Comparison of ENCODE assay signal across 27 cellular contexts in the genomic region with DNA sequence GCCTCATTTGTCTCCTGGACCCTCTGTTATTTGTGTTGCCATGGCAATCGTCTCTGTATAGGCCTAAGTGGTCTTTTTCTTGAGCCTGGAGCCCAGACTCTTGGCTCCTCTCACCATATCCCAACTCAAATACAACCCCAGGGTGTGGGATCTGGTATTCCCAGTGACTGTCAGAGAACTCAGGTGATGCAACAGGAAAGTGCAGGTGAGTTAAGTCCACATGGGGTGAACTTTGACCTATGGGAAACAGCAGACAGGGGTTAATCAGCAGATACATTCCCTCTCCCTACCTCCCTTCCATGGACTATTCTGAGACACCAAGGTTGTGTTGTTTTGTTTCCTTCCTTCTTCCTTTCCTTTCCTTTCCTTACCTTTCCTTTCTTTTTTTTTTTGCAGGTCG.
DNase-seq lines count a peak whose midpoint lies in the region; ATAC-seq, FAIRE-seq and TF ChIP-seq lines count a peak whose summit lies in the region.
"Had no signal": no experiment of that assay in that cellular context is flagged by ENCODE, and none has a peak within 500 bp of the region (broad histone marks: within the 10 kb centered on the region; RNA-seq: fewer than 3 reads in every experiment).

No MANE protein-coding gene starts in this region.

- 5% methylated on average over 2 of the region's 2 CpGs for WGBS in HepG2 (ENCODE audit: low lambda C conversion rate)
- 26 to 52% (median 34%) methylated on average over 2 of the region's 2 CpGs for WGBS in small intestine, 3 donors

- POLR2A ChIA-PET in WTC11 (lab: Charles Lee): no interaction called here
- POLR2A ChIA-PET in HepG2 (lab: Yijun Ruan, JAX): no interaction called here

- FAIRE-seq in HepG2 (lab: Jason Lieb, UNC): peak; percentile 82
- no peak for FAIRE-seq in small intestine (lab: Jason Lieb, UNC)
- FAIRE-seq: GM12878 had no signal

- H3K27me3 Mint-ChIP-seq in WTC11 (ENCODE audit: low read depth): no peaks in the 10 kb centered on the region

- H3K4me1 ChIP-seq in HepG2 (ENCODE audit: insufficient read depth, low read length): peaks cover 64% of the 10 kb centered on the region
- no peaks in the 10 kb centered on the region for H3K4me1 ChIP-seq in small intestine (ENCODE audit: control insufficient read depth in 2 of 2, insufficient read depth in 1 of 2, low read depth in 1 of 2, low read length in 1 of 2)
- H3K4me1 ChIP-seq: SJSA1 had no signal

- H3K9ac ChIP-seq in HepG2 (ENCODE audit: insufficient read depth, low read depth, low read length): no peak overlapping the region

- CTCF ChIA-PET in WTC11 (lab: Charles Lee) (no interaction called here), HepG2 (lab: Yijun Ruan, JAX; ENCODE audit: low intra/inter-chr PET ratio, low total read pairs) (no interaction called here)

- no peaks in the 10 kb centered on the region for H3K79me2 ChIP-seq in HepG2 (ENCODE audit: insufficient read depth, low read length)

- no peak for TF ChIP-seq RAD21 in HepG2 (CRISPR knock-in tag; IDR thresholded peaks at IDR 0.05)

- no peaks in the 10 kb centered on the region for H3K9me3 Mint-ChIP-seq in WTC11

- in situ Hi-C loops in HepG2 (cut with HindIII; ENCODE audit: extremely low pct_ligation_motif_present, low pct_unique_long_range_greater_than_20kb): no loop called here

- intact Hi-C loops in HepG2 (cut with micrococcal nuclease; ENCODE audit: unreplicated experiment): no loop called here

- H3K36me3 Mint-ChIP-seq in WTC11: no peaks in the 10 kb centered on the region
- H3K36me3 Mint-ChIP-seq: CD8-positive, alpha-beta memory T cell had no signal

- H3K9me3 ChIP-seq in HepG2 (ENCODE audit: low read length) (no peaks in the 10 kb centered on the region), small intestine (ENCODE audit: control insufficient read depth, low read depth) (no peaks in the 10 kb centered on the region)
- H3K9me3 ChIP-seq: MG63, SJSA1 had no signal

- no peaks in the 10 kb centered on the region for H3K4me1 Mint-ChIP-seq in WTC11

- peak overlapping the region; percentile 58 for H3K4me2 ChIP-seq in HepG2 (ENCODE audit: low read depth, low read length)

- no peak for TF ChIP-seq POLR2A in HepG2 (IDR thresholded peaks at IDR 0.05; ENCODE audit: insufficient read depth in 1 of 2, low read depth in 2 of 2, low read length in 2 of 2)

- no peak overlapping the region for H3K27ac Mint-ChIP-seq in WTC11
- H3K27ac Mint-ChIP-seq: CD8-positive, alpha-beta memory T cell had no signal

- no peak overlapping the region for H3K4me3 Mint-ChIP-seq in WTC11
- H3K4me3 Mint-ChIP-seq: CD8-positive, alpha-beta memory T cell had no signal

- TF ChIP-seq EP300 in HepG2 (IDR thresholded peaks at IDR 0.05; ENCODE audit: low read depth in 2 of 2, low read length in 2 of 2) (peak in 1 of 2 experiments; percentile 83; a peak in 2 of 4 replicates), HepG2 (CRISPR knock-in tag; IDR thresholded peaks at IDR 0.05; ENCODE audit: borderline replicate concordance) (peak; percentile 62; the same call in 1 of the 2 replicates)

- H3K27me3 ChIP-seq in HepG2 (ENCODE audit: control insufficient read depth in 1 of 2, insufficient read depth in 2 of 2, low read length in 2 of 2) (no peaks in the 10 kb centered on the region), small intestine (ENCODE audit: control insufficient read depth in 2 of 2, insufficient read depth in 2 of 2, low read length in 2 of 2) (no peaks in the 10 kb centered on the region)
- H3K27me3 ChIP-seq: MG63, SJSA1 had no signal

- ATAC-seq in WTC11 (no peak), HepG2 (peak; percentile 61), GM18909 (IDR thresholded peaks at IDR 0.05; ENCODE audit: poor library complexity, unreplicated experiment) (no peak), HG02840 (IDR thresholded peaks at IDR 0.05; ENCODE audit: low FRiP score, unreplicated experiment) (no peak), HG03571 (IDR thresholded peaks at IDR 0.05; ENCODE audit: unreplicated experiment) (no peak)
- ATAC-seq: GM12878, HCT116 had no signal

- BruUV-seq in HepG2 (replicated peaks; lab: Mats Ljungman, UMichigan): no TSS peak

- TF ChIP-seq CTCF in WTC11 (IDR thresholded peaks at IDR 0.05) (no peak), HepG2 (CRISPR knock-in tag; IDR thresholded peaks at IDR 0.05) (no peak)

- H3K36me3 ChIP-seq in HepG2 (replicated peaks in 1 of 2; ENCODE audit: control insufficient read depth in 1 of 2, insufficient read depth in 2 of 2, low read length in 2 of 2) (no peaks in the 10 kb centered on the region), small intestine (ENCODE audit: control insufficient read depth in 2 of 2, insufficient read depth in 2 of 2, low read length in 2 of 2) (no peaks in the 10 kb centered on the region)
- H3K36me3 ChIP-seq: MG63, SJSA1 had no signal

- DNase-seq in HuH-7 (ENCODE audit: low spot score): peak; percentile 15
- no peak for DNase-seq in WTC11 (ENCODE audit: low spot score)
- DNase-seq in HepG2 (ENCODE audit: low spot score): peak; percentile 73
- DNase-seq in small intestine: peak; percentile 78
- DNase-seq: Calu3; CD8-positive, alpha-beta memory T cell; DMS153; GDM1; IMR-90; KG1; MG63; NCI-H1105 treated with DMSO at 0.1 percent for 48 hours; NCI-H146; NCI-H1930; NCI-H2107; NCI-H226; NCI-H510A; NCI-H69; Right ventricle myocardium superior; RPMI8226 had no signal

- no peak overlapping the region for H2AFZ ChIP-seq in HepG2 (ENCODE audit: low read length)

- H4K20me1 ChIP-seq in HepG2 (ENCODE audit: insufficient read depth, low read length): no peaks in the 10 kb centered on the region

- H3K27ac ChIP-seq in HepG2 (ENCODE audit: extremely low read length, insufficient read depth, low read length) (peak overlapping the region; percentile 50), small intestine (ENCODE audit: low read depth in 1 of 2, low read length in 1 of 2) (no peak overlapping the region)
- H3K27ac ChIP-seq: C4-2B, SJSA1 had no signal

- no peak overlapping the region for H3K4me3 ChIP-seq in HepG2 (replicated peaks in 1 of 3; ENCODE audit: insufficient read depth in 1 of 3, low read depth in 2 of 3, low read length in 3 of 3)
- no peak overlapping the region for H3K4me3 ChIP-seq in small intestine (ENCODE audit: low read depth in 1 of 2, low read length in 2 of 2)
- H3K4me3 ChIP-seq: GM12878, MG63, SJSA1 had no signal

TF ChIP-seq in WTC11, 78 proteins besides CTCF, POLR2A, EP300 and RAD21:
- TF ChIP-seq GABPB1 (CRISPR knock-in tag; IDR thresholded peaks at IDR 0.05): peak; percentile 94
- no peak for TF ChIP-seq IRF2 (CRISPR knock-in tag; IDR thresholded peaks at IDR 0.05; ENCODE audit: borderline replicate concordance, low read depth)

TF ChIP-seq in HepG2, 621 proteins besides CTCF, POLR2A, EP300 and RAD21 (continues in another document):
- TF ChIP-seq ZNF496 (CRISPR knock-in tag; IDR thresholded peaks at IDR 0.05; ENCODE audit: insufficient replicate concordance) (no peak), MYC (CRISPR knock-in tag; IDR thresholded peaks at IDR 0.05; ENCODE audit: borderline replicate concordance) (no peak), ZNF292 (CRISPR knock-in tag; IDR thresholded peaks at IDR 0.05; ENCODE audit: borderline replicate concordance, low read depth) (peak; percentile 78; the same call in 1 of the 2 replicates), CEBPG (CRISPR knock-in tag; IDR thresholded peaks at IDR 0.05) (peak; percentile 96), ZNF235 (CRISPR knock-in tag; IDR thresholded peaks at IDR 0.05; ENCODE audit: borderline replicate concordance) (no peak), POLR2AphosphoS2 (IDR thresholded peaks at IDR 0.05; ENCODE audit: low read depth, low read length) (no peak), GABPA (IDR thresholded peaks at IDR 0.05; ENCODE audit: low read depth, low read length) (no peak), GABPA (CRISPR knock-in tag; IDR thresholded peaks at IDR 0.05; ENCODE audit: low read depth) (peak; percentile 27; the same call in 1 of the 2 replicates)
- TF ChIP-seq, protein P1, sequence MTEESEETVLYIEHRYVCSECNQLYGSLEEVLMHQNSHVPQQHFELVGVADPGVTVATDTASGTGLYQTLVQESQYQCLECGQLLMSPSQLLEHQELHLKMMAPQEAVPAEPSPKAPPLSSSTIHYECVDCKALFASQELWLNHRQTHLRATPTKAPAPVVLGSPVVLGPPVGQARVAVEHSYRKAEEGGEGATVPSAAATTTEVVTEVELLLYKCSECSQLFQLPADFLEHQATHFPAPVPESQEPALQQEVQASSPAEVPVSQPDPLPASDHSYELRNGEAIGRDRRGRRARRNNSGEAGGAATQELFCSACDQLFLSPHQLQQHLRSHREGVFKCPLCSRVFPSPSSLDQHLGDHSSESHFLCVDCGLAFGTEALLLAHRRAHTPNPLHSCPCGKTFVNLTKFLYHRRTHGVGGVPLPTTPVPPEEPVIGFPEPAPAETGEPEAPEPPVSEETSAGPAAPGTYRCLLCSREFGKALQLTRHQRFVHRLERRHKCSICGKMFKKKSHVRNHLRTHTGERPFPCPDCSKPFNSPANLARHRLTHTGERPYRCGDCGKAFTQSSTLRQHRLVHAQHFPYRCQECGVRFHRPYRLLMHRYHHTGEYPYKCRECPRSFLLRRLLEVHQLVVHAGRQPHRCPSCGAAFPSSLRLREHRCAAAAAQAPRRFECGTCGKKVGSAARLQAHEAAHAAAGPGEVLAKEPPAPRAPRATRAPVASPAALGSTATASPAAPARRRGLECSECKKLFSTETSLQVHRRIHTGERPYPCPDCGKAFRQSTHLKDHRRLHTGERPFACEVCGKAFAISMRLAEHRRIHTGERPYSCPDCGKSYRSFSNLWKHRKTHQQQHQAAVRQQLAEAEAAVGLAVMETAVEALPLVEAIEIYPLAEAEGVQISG (CRISPR knock-in tag; IDR thresholded peaks at IDR 0.05): 0 out of 2 replicates have a peak, but pooled peaks have one; percentile 28
- TF ChIP-seq, protein P2, sequence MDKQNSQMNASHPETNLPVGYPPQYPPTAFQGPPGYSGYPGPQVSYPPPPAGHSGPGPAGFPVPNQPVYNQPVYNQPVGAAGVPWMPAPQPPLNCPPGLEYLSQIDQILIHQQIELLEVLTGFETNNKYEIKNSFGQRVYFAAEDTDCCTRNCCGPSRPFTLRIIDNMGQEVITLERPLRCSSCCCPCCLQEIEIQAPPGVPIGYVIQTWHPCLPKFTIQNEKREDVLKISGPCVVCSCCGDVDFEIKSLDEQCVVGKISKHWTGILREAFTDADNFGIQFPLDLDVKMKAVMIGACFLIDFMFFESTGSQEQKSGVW (CRISPR knock-in tag; IDR thresholded peaks at IDR 0.05; ENCODE audit: borderline replicate concordance): no peak
- TF ChIP-seq, protein P3, sequence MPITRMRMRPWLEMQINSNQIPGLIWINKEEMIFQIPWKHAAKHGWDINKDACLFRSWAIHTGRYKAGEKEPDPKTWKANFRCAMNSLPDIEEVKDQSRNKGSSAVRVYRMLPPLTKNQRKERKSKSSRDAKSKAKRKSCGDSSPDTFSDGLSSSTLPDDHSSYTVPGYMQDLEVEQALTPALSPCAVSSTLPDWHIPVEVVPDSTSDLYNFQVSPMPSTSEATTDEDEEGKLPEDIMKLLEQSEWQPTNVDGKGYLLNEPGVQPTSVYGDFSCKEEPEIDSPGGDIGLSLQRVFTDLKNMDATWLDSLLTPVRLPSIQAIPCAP (CRISPR knock-in tag; IDR thresholded peaks at IDR 0.05; ENCODE audit: low read depth): no peak
